ENCODE assay signal across 1 cellular context in the genomic region with DNA sequence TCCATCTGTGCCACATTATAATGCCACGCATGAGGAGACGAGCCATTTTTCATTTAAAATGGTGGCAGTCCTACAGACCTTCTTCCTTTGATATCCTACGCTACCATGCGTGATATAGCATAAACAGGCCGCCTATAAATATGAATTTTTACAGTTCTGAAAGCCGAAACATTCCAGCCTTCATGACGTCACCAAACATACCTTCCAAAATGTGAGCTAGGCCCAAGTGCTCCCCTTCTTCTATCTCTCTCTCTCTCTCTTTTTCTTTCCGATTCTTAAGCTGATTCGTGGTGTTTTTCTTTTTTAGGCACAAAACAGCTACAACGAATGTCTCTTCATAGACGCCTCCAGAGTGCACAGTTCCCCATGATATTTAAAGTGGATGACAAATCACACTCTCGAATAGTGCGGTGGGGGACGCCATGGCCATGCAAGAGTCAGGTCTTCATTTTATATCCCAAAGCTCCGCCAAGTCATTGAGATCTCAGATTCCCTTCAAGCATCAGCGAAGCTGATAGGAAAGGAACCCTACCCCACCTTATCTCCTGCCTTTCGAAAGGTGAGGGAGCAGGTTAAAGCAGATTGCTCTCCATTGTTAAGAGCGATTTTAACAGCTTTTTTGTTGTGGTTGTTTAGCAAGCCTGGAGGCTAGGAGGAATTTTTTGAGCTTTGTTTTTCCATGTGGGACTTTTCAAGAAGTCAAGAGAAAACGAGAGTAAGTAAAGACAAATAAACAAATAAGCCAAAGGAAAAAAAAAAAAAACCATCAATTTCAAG.
TF ChIP-seq lines count a peak whose summit lies in the region.

No MANE protein-coding gene starts in this region.

TF ChIP-seq in H1, 55 proteins besides CTCF, POLR2A, EP300 and RAD21:
- no peak for TF ChIP-seq SP4 (IDR thresholded peaks at IDR 0.05; ENCODE audit: low read length)
- TF ChIP-seq, protein P1, sequence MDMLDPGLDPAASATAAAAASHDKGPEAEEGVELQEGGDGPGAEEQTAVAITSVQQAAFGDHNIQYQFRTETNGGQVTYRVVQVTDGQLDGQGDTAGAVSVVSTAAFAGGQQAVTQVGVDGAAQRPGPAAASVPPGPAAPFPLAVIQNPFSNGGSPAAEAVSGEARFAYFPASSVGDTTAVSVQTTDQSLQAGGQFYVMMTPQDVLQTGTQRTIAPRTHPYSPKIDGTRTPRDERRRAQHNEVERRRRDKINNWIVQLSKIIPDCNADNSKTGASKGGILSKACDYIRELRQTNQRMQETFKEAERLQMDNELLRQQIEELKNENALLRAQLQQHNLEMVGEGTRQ (IDR thresholded peaks at IDR 0.05; ENCODE audit: low read length), result no peak
- TF ChIP-seq FOSL1 (IDR thresholded peaks at IDR 0.05; ENCODE audit: insufficient read depth, low read depth, low read length), result no peak
- no peak for TF ChIP-seq EZH2 (IDR thresholded peaks at IDR 0.05; ENCODE audit: low read depth, low read length, severe bottlenecking)
- no peak for TF ChIP-seq JUND (IDR thresholded peaks at IDR 0.05; ENCODE audit: low read length)
- no peak for TF ChIP-seq TEAD4 (IDR thresholded peaks at IDR 0.05; ENCODE audit: low read depth, low read length)
- no peak for TF ChIP-seq CEBPB (IDR thresholded peaks at IDR 0.05; ENCODE audit: low read depth, low read length)
- TF ChIP-seq GABPA (IDR thresholded peaks at IDR 0.05; ENCODE audit: borderline replicate concordance, insufficient read depth, low read length), result no peak
- no peak for TF ChIP-seq KDM5A (IDR thresholded peaks at IDR 0.05; ENCODE audit: low read length)
- TF ChIP-seq BCL11A (IDR thresholded peaks at IDR 0.05; ENCODE audit: low read depth in 2 of 2, low read length in 2 of 2), result no peak
- TF ChIP-seq ASH2L (IDR thresholded peaks at IDR 0.05; ENCODE audit: low read length), result no peak
- TF ChIP-seq, protein P2, sequence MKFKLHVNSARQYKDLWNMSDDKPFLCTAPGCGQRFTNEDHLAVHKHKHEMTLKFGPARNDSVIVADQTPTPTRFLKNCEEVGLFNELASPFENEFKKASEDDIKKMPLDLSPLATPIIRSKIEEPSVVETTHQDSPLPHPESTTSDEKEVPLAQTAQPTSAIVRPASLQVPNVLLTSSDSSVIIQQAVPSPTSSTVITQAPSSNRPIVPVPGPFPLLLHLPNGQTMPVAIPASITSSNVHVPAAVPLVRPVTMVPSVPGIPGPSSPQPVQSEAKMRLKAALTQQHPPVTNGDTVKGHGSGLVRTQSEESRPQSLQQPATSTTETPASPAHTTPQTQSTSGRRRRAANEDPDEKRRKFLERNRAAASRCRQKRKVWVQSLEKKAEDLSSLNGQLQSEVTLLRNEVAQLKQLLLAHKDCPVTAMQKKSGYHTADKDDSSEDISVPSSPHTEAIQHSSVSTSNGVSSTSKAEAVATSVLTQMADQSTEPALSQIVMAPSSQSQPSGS (IDR thresholded peaks at IDR 0.05; ENCODE audit: low read length), result no peak
- TF ChIP-seq SIN3A (conservative IDR thresholded peaks at IDR 0.05 in 1 of 2, IDR thresholded peaks at IDR 0.05 in 1 of 2; ENCODE audit: low read depth in 1 of 2, low read length in 2 of 2), result no peak
- TF ChIP-seq RFX5 (IDR thresholded peaks at IDR 0.05; ENCODE audit: borderline replicate concordance, low read depth, low read length), result no peak
- TF ChIP-seq, protein P3, sequence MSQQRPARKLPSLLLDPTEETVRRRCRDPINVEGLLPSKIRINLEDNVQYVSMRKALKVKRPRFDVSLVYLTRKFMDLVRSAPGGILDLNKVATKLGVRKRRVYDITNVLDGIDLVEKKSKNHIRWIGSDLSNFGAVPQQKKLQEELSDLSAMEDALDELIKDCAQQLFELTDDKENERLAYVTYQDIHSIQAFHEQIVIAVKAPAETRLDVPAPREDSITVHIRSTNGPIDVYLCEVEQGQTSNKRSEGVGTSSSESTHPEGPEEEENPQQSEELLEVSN (IDR thresholded peaks at IDR 0.05), result no peak
- no peak for TF ChIP-seq POU5F1 (IDR thresholded peaks at IDR 0.05; ENCODE audit: low read depth, low read length)
- no peak for TF ChIP-seq EGR1 (IDR thresholded peaks at IDR 0.05; ENCODE audit: borderline replicate concordance, low read depth, low read length)
TF ChIP-seq in H1: peak in this region for 0.
